Comparison of ENCODE assay signal across 8 cellular contexts in genomic region chr10:77036993-77037734, GRCh38.
DNase-seq lines count a peak whose midpoint lies in the region; ATAC-seq and TF ChIP-seq lines count a peak whose summit lies in the region.

No MANE protein-coding gene starts in this region.

- intact Hi-C loops in heart left ventricle (cut with DNase I) (no loop called here), cardiac septum (cut with DNase I) (no loop called here)

- H3K36me3 ChIP-seq in heart left ventricle: no peaks in the 10 kb centered on the region
- no peaks in the 10 kb centered on the region for H3K36me3 ChIP-seq in tibial nerve

- H3K9me3 ChIP-seq in heart left ventricle (no peaks in the 10 kb centered on the region), tibial nerve (no peaks in the 10 kb centered on the region)

- 71 to 76% (median 73%) methylated on average over 6 of the region's 6 CpGs for WGBS in heart left ventricle, 4 donors
- WGBS in tibial nerve, 2 donors: 80 to 90% methylated on average over 6 of the region's 6 CpGs

- H3K27me3 ChIP-seq in heart left ventricle (peaks cover 0 to 9% (median 0%) of the 10 kb centered on the region in 9 donors), tibial nerve (no peaks in the 10 kb centered on the region)

- no peak for ATAC-seq in heart left ventricle
- no peak for ATAC-seq in HG03442 (IDR thresholded peaks at IDR 0.05; ENCODE audit: unreplicated experiment)
- ATAC-seq in GM21447 (IDR thresholded peaks at IDR 0.05; ENCODE audit: unreplicated experiment): no peak
- no peak for ATAC-seq in GM21515 (IDR thresholded peaks at IDR 0.05; ENCODE audit: unreplicated experiment)

- DNase-seq in heart left ventricle (no peak), cardiac septum (ENCODE audit: low spot score) (no peak), NCI-H345 treated with DMSO at 0.1 percent for 48 hours (lab: John Stamatoyannopoulos, UW; ENCODE audit: unreplicated experiment) (peak; percentile 21), epithelial cell of proximal tubule (ENCODE audit: low read depth) (peak; percentile 2), tibial nerve (ENCODE audit: low spot score in 2 of 2) (no peak)

- H3K27ac ChIP-seq in heart left ventricle (no peak overlapping the region), tibial nerve (no peak overlapping the region)

- no peak for TF ChIP-seq POLR2A in heart left ventricle (IDR thresholded peaks at IDR 0.05)
- TF ChIP-seq POLR2A in tibial nerve (IDR thresholded peaks at IDR 0.05): no peak

- peaks cover 0 to 7% (median 0%) of the 10 kb centered on the region in 12 donors for H3K4me1 ChIP-seq in heart left ventricle
- peaks cover 0 to 11% (median 3%) of the 10 kb centered on the region in 4 donors for H3K4me1 ChIP-seq in tibial nerve

- no peak overlapping the region for H3K4me3 ChIP-seq in heart left ventricle
- no peak overlapping the region for H3K4me3 ChIP-seq in epithelial cell of proximal tubule (ENCODE audit: low read depth, low read length)
- H3K4me3 ChIP-seq in tibial nerve: no peak overlapping the region

- TF ChIP-seq EP300 in tibial nerve (IDR thresholded peaks at IDR 0.05): no peak

- TF ChIP-seq CTCF in heart left ventricle (IDR thresholded peaks at IDR 0.05) (peak in 11 of 12 donors; percentile 10 to 49 (median 40)), epithelial cell of proximal tubule (conservative IDR thresholded peaks at IDR 0.05; ENCODE audit: low read depth, low read length) (peak; percentile 75), tibial nerve (IDR thresholded peaks at IDR 0.05) (peak in 3 of 5 experiments; percentile 19 to 25 (median 22))

Comparison
In these comparisons a context has a peak if more than half of its experiments do, and no peak if none do; other contexts are left out.
1. DNase-seq: peak in NCI-H345 treated with DMSO at 0.1 percent for 48 hours (single experiment) and epithelial cell of proximal tubule (single experiment); none in heart left ventricle (0 of 5), cardiac septum (single experiment) and tibial nerve (0 of 2).
2. CTCF ChIP-seq: peak in every context shown above with its lines; median percentile 75 in epithelial cell of proximal tubule; 40 in heart left ventricle; 22 in tibial nerve.